In the genomic region with DNA sequence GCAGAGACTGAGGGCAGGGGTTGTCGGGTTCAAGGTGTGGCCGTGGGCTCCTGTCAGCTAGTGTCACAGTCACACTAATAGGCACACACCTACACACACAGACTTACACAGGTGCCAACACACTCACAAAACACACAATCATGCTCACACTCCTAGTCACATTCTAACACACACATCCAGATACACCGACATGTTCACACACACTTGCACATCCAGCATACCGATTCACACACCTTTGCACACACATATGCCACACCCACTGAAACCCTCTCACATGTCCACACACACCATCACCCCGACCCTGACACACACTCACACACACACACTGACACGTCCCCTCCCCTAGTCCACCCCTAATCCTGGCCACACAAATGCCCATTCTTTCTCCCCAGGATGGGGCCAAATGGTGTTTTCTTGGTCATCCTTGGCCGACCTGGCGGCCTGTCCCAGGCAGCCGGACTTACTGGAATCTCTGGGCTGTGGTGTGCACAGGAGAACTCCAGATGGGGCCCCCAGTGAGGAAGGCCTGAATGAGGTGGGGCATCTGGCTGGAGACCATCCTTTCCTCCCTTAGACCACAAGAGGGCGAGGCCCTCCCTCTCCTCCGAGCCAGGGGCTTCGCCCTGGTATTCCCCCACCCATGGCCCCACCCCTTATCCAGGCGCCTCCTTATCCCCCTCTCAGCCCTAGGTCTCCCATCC, we compare ENCODE assay signal across 21 cellular contexts. TPM values are rescaled to one million over a fixed set of nuclear protein-coding genes. Genes with fewer than 3 reads are reported as not detected.
DNase-seq lines count a peak whose midpoint lies in the region; ATAC-seq, FAIRE-seq and TF ChIP-seq lines count a peak whose summit lies in the region.
"Had no signal": no experiment of that assay in that cellular context is flagged by ENCODE, and none has a peak within 500 bp of the region (broad histone marks: within the 10 kb centered on the region; RNA-seq: fewer than 3 reads in every experiment).

No MANE protein-coding gene starts in this region.

- H3K27me3 Mint-ChIP-seq in naive thymus-derived CD4-positive, alpha-beta T cell = peaks cover 0 to 25% (median 9%) of the 10 kb centered on the region in 5 donors

- no peaks in the 10 kb centered on the region for H4K20me1 ChIP-seq in PC-9 (ENCODE audit: insufficient read depth)

- no peaks in the 10 kb centered on the region for H3K9me3 ChIP-seq in PC-9 (ENCODE audit: insufficient read depth, low read depth)
- no peaks in the 10 kb centered on the region for H3K9me3 ChIP-seq in naive thymus-derived CD4-positive, alpha-beta T cell (ENCODE audit: control insufficient read depth in 2 of 3, low read length in 3 of 3)

- no peak for TF ChIP-seq POLR2A in GM12891 (IDR thresholded peaks at IDR 0.05; ENCODE audit: low read depth, low read length)

- peak overlapping the region; percentile 37; the same call in 1 of the 2 replicates for H3K4me2 ChIP-seq in PC-9

- peak; percentile 76 for FAIRE-seq in GM12891 (lab: Jason Lieb, UNC)
- FAIRE-seq: G401.6 had no signal

- no peaks in the 10 kb centered on the region for H3K36me3 Mint-ChIP-seq in naive thymus-derived CD4-positive, alpha-beta T cell
- H3K36me3 Mint-ChIP-seq: CD4-positive, alpha-beta memory T cell had no signal

- POLR2A ChIA-PET in PC-9 (lab: Charles Lee; ENCODE audit: unreplicated experiment) = no interaction called here
- POLR2A ChIA-PET in naive thymus-derived CD4-positive, alpha-beta T cell (lab: Charles Lee) = interaction anchor here (1.1 to 1.4 kb wide), 2 partner anchors 8 to 24 kb away, joined by 4 to 6 read pairs; no protein-coding TSS in a partner anchor

- peak overlapping the region in 2 of 10 donors; percentile 11 to 76 for H3K4me3 Mint-ChIP-seq in naive thymus-derived CD4-positive, alpha-beta T cell
- H3K4me3 Mint-ChIP-seq: CD4-positive, alpha-beta memory T cell had no signal

- no peak for ATAC-seq in naive thymus-derived CD4-positive, alpha-beta T cell
- ATAC-seq in HG02588 (IDR thresholded peaks at IDR 0.05; ENCODE audit: unreplicated experiment) = no peak
- ATAC-seq in GM21367 (IDR thresholded peaks at IDR 0.05; ENCODE audit: unreplicated experiment) = no peak

- BruUV-seq in PC-9 (replicated peaks; lab: Mats Ljungman, UMichigan) = no TSS peak

- H3K9me3 Mint-ChIP-seq in naive thymus-derived CD4-positive, alpha-beta T cell = peaks cover 0 to 5% (median 0%) of the 10 kb centered on the region in 11 donors

- H3K27ac Mint-ChIP-seq in naive thymus-derived CD4-positive, alpha-beta T cell = peak overlapping the region in 6 of 9 donors; percentile 25 to 76 (median 58)

- DNase-seq in D341Med (ENCODE audit: low spot score) = peak; percentile 42
- DNase-seq in GM12891 (ENCODE audit: insufficient read length, low spot score) = no peak
- no peak for DNase-seq in PC-9
- DNase-seq in naive thymus-derived CD4-positive, alpha-beta T cell = no peak
- no peak for DNase-seq in NCI-H1436 (lab: John Stamatoyannopoulos, UW)
- DNase-seq: Calu3; CD4-positive, alpha-beta memory T cell; DND-41; MM.1S; NCI-H1105; NCI-H187; NCI-H226; NCI-H524 treated with DMSO at 0.1 percent for 48 hours; NK-92 treated with Interleukin-12 subunit alpha and Interleukin-12 subunit beta, amount 100 ng/mL, for 24 hours; SHP77 treated with DMSO at 0.1 percent for 48 hours; T-helper 1 cell had no signal

- H3K4me1 ChIP-seq in PC-9 (replicated peaks; ENCODE audit: insufficient read depth) = no peaks in the 10 kb centered on the region; the same call in 1 of the 2 replicates
- peaks cover 5 to 33% of the 10 kb centered on the region in 2 donors for H3K4me1 ChIP-seq in naive thymus-derived CD4-positive, alpha-beta T cell (ENCODE audit: control insufficient read depth in 2 of 2, insufficient read depth in 2 of 2, low read length in 2 of 2)

- H3K4me3 ChIP-seq in PC-9 = no peak overlapping the region
- H3K4me3 ChIP-seq in naive thymus-derived CD4-positive, alpha-beta T cell (ENCODE audit: low read length) = no peak overlapping the region

- no peak overlapping the region for H3K27ac ChIP-seq in PC-9
- no peak overlapping the region for H3K27ac ChIP-seq in naive thymus-derived CD4-positive, alpha-beta T cell (ENCODE audit: low read depth, low read length)

- CTCF ChIA-PET in PC-9 (lab: Charles Lee) = no interaction called here
- CTCF ChIA-PET in naive thymus-derived CD4-positive, alpha-beta T cell (lab: Charles Lee) = interaction anchor here (0.9 to 16.0 kb wide), 8 partner anchors 7 to 137 kb away, joined by 3 to 241 read pairs (median 11); no protein-coding TSS in a partner anchor

- H3K36me3 ChIP-seq in PC-9 (ENCODE audit: low read depth) = no peaks in the 10 kb centered on the region
- H3K36me3 ChIP-seq in naive thymus-derived CD4-positive, alpha-beta T cell (ENCODE audit: control insufficient read depth in 2 of 3, insufficient read depth in 3 of 3, low read length in 3 of 3) = no peaks in the 10 kb centered on the region

- no peaks in the 10 kb centered on the region for H3K79me2 ChIP-seq in PC-9 (ENCODE audit: low read depth)

- no peaks in the 10 kb centered on the region for H3K9me2 ChIP-seq in PC-9 (ENCODE audit: insufficient read depth)

- intact Hi-C loops in PC-9 (cut with micrococcal nuclease; ENCODE audit: unreplicated experiment) = loop anchor here (5.0 kb wide), 1 partner anchor 487 kb away; no protein-coding TSS in a partner anchor
- intact Hi-C loops in naive thymus-derived CD4-positive, alpha-beta T cell (cut with micrococcal nuclease) = loop anchor here in 1 of 2 donors (1.0 kb wide), 2 partner anchors 15 to 23 kb away; no protein-coding TSS in a partner anchor

- no peaks in the 10 kb centered on the region for H3F3A ChIP-seq in PC-9 (ENCODE audit: insufficient read depth, low read depth)

- peaks cover 13 to 44% (median 38%) of the 10 kb centered on the region in 7 donors for H3K4me1 Mint-ChIP-seq in naive thymus-derived CD4-positive, alpha-beta T cell

- no peaks in the 10 kb centered on the region for H3K27me3 ChIP-seq in PC-9 (ENCODE audit: insufficient read depth, low read depth)
- no peaks in the 10 kb centered on the region for H3K27me3 ChIP-seq in naive thymus-derived CD4-positive, alpha-beta T cell (ENCODE audit: control insufficient read depth in 2 of 2, insufficient read depth in 2 of 2, low read length in 2 of 2)

- no peak for TF ChIP-seq CTCF in PC-9 (conservative IDR thresholded peaks at IDR 0.05)

- H2AFZ ChIP-seq in PC-9 = no peak overlapping the region

TF ChIP-seq in GM12891, 5 proteins besides CTCF, POLR2A, EP300 and RAD21:
- no peak for TF ChIP-seq POLR2AphosphoS5 (IDR thresholded peaks at IDR 0.05; ENCODE audit: low read depth, low read length)
- 0 out of 2 replicates have a peak, but pooled peaks have one; percentile 36 for TF ChIP-seq POU2F2 (IDR thresholded peaks at IDR 0.05; ENCODE audit: low read depth, low read length)

RNA-seq across cellular contexts. Expression of a gene that starts 19.1 kb away (rescaled TPM):
- polyA plus RNA-seq in GM12891 (2012; ENCODE audit: low read depth, missing spikeins) = not detected
- not detected in 2 replicates for total RNA-seq in PC-9 (2021)
- 1 to 10 TPM in 2 of 5 experiments, under 1 TPM in 2, not detected in 1; 0.24 to 2.3 (median 1.5) TPM for total RNA-seq in naive thymus-derived CD4-positive, alpha-beta T cell
- polyA plus RNA-seq in naive thymus-derived CD4-positive, alpha-beta T cell = 1 to 10 TPM; 1.0 to 1.8 TPM
- total RNA-seq: Calu3, RPMI7951 had no signal

RNA-seq across cellular contexts. Expression of a gene that starts 43.4 kb away (rescaled TPM):
- 0.05 TPM for polyA plus RNA-seq in GM12891 (2012; ENCODE audit: low read depth, missing spikeins)
- total RNA-seq in PC-9 (2021) = not detected in 2 replicates
- under 1 TPM in 2 of 5 experiments, not detected in 3; 0.62 to 0.86 TPM for total RNA-seq in naive thymus-derived CD4-positive, alpha-beta T cell
- polyA plus RNA-seq in naive thymus-derived CD4-positive, alpha-beta T cell = not detected
- total RNA-seq: OCI-LY7, RPMI7951 had no signal
